In the genomic region with DNA sequence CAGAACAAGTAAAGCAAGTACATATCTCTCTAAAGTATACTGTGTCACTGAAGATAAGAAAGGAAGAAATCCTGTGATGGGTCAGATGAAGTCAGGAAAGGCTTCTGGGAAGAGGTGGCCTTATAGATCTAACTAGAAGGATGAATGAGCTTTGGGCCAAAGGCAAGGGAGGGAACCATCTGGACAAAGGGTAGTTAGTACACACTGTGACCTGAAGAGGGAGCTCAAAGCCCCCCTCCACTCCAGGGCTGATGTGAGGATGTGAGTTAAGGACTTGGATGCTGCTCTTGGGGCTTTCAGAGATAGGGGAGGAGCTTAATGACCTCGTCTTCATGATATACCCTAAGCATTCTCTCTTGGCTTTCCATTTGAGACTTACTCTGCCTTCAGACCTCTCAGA, we compare ENCODE assay signal across 8 cellular contexts.
DNase-seq lines count a peak whose midpoint lies in the region; ATAC-seq lines count a peak whose summit lies in the region.

No MANE protein-coding gene starts in this region.

- no peaks in the 10 kb centered on the region for H3K27me3 Mint-ChIP-seq in activated T-helper 1 cell treated with anti-CD3 and anti-CD28 coated beads, Interleukin-12 subunit alpha, Interleukin-12 subunit beta, Interleukin-2, Interleukin-4 antibody, amounts not matched to agents 30 ng/mL and 10 ng/mL and 1 ng/mL, durations not matched to agents 14 hours and 24 hours and 36 hours (ENCODE audit: insufficient read depth)

- DNase-seq in CMK (ENCODE audit: low read depth), result peak; percentile 42
- DNase-seq in NCI-H1436 (lab: John Stamatoyannopoulos, UW), result peak; percentile 45
- peak; percentile 6 for DNase-seq in activated T-helper 1 cell treated with anti-CD3 and anti-CD28 coated beads, Interleukin-12 subunit alpha, Interleukin-12 subunit beta, Interleukin-2, Interleukin-4 antibody, amounts not matched to agents 30 ng/mL and 10 ng/mL and 1 ng/mL, durations not matched to agents 14 hours and 24 hours and 36 hours (ENCODE audit: low spot score)
- peak; percentile 93 for DNase-seq in iPS-NIHi7 (ENCODE audit: extremely low spot score)
- DNase-seq in superior temporal gyrus (ENCODE audit: extremely low spot score), result peak; percentile 64
- no peak for DNase-seq in SHP77 treated with DMSO at 0.1 percent for 48 hours (lab: John Stamatoyannopoulos, UW)

- no peaks in the 10 kb centered on the region for H3K9me3 Mint-ChIP-seq in activated T-helper 1 cell treated with anti-CD3 and anti-CD28 coated beads, Interleukin-12 subunit alpha, Interleukin-12 subunit beta, Interleukin-2, Interleukin-4 antibody, amounts not matched to agents 30 ng/mL and 10 ng/mL and 1 ng/mL, durations not matched to agents 14 hours and 24 hours and 36 hours

- no peak overlapping the region for H3K27ac Mint-ChIP-seq in activated T-helper 1 cell treated with anti-CD3 and anti-CD28 coated beads, Interleukin-12 subunit alpha, Interleukin-12 subunit beta, Interleukin-2, Interleukin-4 antibody, amounts not matched to agents 30 ng/mL and 10 ng/mL and 1 ng/mL, durations not matched to agents 14 hours and 24 hours and 36 hours

- ATAC-seq in GM19463 (IDR thresholded peaks at IDR 0.05; ENCODE audit: unreplicated experiment) (peak; percentile 48), GM18502 (IDR thresholded peaks at IDR 0.05; ENCODE audit: poor library complexity, unreplicated experiment) (no peak)

- H3K4me1 Mint-ChIP-seq in activated T-helper 1 cell treated with anti-CD3 and anti-CD28 coated beads, Interleukin-12 subunit alpha, Interleukin-12 subunit beta, Interleukin-2, Interleukin-4 antibody, amounts not matched to agents 30 ng/mL and 10 ng/mL and 1 ng/mL, durations not matched to agents 14 hours and 24 hours and 36 hours (ENCODE audit: low read depth), result peaks cover 20% of the 10 kb centered on the region

- intact Hi-C loops in activated T-helper 1 cell treated with anti-CD3 and anti-CD28 coated beads, Interleukin-12 subunit alpha, Interleukin-12 subunit beta, Interleukin-2, Interleukin-4 antibody, amounts not matched to agents 30 ng/mL and 10 ng/mL and 1 ng/mL, durations not matched to agents 14 hours and 24 hours and 36 hours (cut with micrococcal nuclease), result loop anchor here (1.0 to 10.0 kb wide), 3 partner anchors 104 to 433 kb away; no protein-coding TSS in a partner anchor

- H3K36me3 Mint-ChIP-seq in activated T-helper 1 cell treated with anti-CD3 and anti-CD28 coated beads, Interleukin-12 subunit alpha, Interleukin-12 subunit beta, Interleukin-2, Interleukin-4 antibody, amounts not matched to agents 30 ng/mL and 10 ng/mL and 1 ng/mL, durations not matched to agents 14 hours and 24 hours and 36 hours (ENCODE audit: low read depth), result no peaks in the 10 kb centered on the region

- no peak overlapping the region for H3K4me3 Mint-ChIP-seq in activated T-helper 1 cell treated with anti-CD3 and anti-CD28 coated beads, Interleukin-12 subunit alpha, Interleukin-12 subunit beta, Interleukin-2, Interleukin-4 antibody, amounts not matched to agents 30 ng/mL and 10 ng/mL and 1 ng/mL, durations not matched to agents 14 hours and 24 hours and 36 hours
